In the genomic region with DNA sequence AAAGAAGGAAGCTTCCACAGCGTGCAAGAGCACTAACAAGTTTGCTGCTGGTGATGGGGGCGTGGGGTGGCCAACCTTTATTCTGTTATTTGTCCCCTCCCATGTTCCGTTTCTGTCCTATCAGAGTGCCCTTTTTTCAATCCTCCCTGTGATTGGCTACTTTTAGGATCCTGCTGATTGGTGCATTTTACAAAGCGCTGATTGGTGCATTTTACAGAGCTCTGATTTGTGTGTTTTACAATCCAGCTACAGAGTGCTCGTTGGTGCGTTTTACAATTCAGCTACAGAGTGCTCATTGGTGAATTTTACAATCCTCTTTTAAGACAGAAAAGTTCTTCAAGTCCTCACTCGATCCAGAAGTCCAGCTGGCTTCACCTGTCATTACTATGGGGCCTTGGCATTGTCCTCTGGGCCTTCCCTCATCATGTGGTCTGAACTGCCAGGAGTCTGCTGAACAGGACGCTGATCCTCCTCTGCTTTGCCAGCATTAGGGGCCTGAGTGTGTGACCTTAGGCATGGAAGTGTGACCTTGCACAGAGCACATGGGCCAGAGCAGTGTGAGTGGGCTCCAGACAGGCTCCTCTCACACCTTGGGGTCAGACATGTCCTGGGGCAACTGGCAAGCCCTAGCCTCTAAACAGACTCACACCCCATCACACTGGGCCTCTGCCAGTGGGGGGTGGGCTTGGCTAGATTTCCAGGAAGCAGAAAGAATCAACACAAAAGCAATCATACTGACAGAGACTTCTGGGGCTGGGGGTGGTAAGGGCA, we compare ENCODE assay signal across 12 cellular contexts.
"Had no signal": no experiment of that assay in that cellular context is flagged by ENCODE, and none has a peak within 500 bp of the region (broad histone marks: within the 10 kb centered on the region; RNA-seq: fewer than 3 reads in every experiment).

No MANE protein-coding gene starts in this region.

- H3K4me1 ChIP-seq: psoas muscle, sigmoid colon had no signal

- H3K9me3 ChIP-seq: body of pancreas, psoas muscle, sigmoid colon had no signal

- ATAC-seq: body of pancreas; naive thymus-derived CD4-positive, alpha-beta T cell; psoas muscle had no signal

- H3K36me3 ChIP-seq: sigmoid colon had no signal

- H3K4me3 ChIP-seq: body of pancreas, psoas muscle, sigmoid colon had no signal

- H3K27me3 ChIP-seq: body of pancreas had no signal

- H3K27ac ChIP-seq: body of pancreas, psoas muscle, sigmoid colon had no signal

- DNase-seq: activated CD4-positive, alpha-beta memory T cell treated with anti-CD3 and anti-CD28 coated beads for 36 hours; activated CD4-positive, alpha-beta T cell treated with anti-CD3 and anti-CD28 coated beads for 1 hour; activated naive CD4-positive, alpha-beta T cell treated with anti-CD3 and anti-CD28 coated beads, Interleukin-2, amount 10 ng/mL, durations not matched to agents 7 days and 5 days; body of pancreas; effector memory CD4-positive, alpha-beta T cell; naive thymus-derived CD4-positive, alpha-beta T cell; psoas muscle; sigmoid colon; stimulated activated CD4-positive, alpha-beta T cell treated with anti-CD3 and anti-CD28 coated beads, Interleukin-12 subunit alpha, Interleukin-12 subunit beta, amount 100 ng/mL, for 4 hours; stimulated activated CD4-positive, alpha-beta T cell treated with anti-CD3 and anti-CD28 coated beads, Interleukin-2, amount 100 ng/mL, for 48 hours; stimulated activated CD8-positive, alpha-beta memory T cell treated with anti-CD3 and anti-CD28 coated beads, Interleukin-4, amount 100 ng/mL, for 48 hours; stimulated activated naive CD8-positive, alpha-beta T cell treated with anti-CD3 and anti-CD28 coated beads, Interleukin-15, Interleukin-2, amounts not matched to agents 100 U/mL and 50 U/mL, for 24 hours had no signal
